ENCODE assay signal across 17 cellular contexts in the genomic region with DNA sequence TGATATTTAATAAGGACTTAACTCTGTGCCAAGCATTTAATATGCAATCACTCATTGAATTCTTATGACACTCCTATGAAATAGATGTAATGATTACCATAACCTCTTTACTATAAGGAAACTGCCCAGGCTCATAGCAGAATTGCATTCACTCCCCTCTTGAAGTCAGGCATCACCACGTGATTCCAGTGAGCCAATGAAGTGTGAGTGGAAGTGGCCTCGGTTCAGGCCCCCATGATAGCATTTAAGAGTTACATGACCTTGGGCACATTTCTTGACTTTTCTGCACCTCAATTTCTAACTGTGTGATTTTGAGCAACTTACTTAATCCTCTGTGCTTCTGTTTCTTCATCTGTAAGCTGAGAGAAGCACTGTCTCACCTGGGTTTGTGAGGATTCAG.
DNase-seq lines count a peak whose midpoint lies in the region; ATAC-seq, FAIRE-seq and TF ChIP-seq lines count a peak whose summit lies in the region.
"Had no signal": no experiment of that assay in that cellular context is flagged by ENCODE, and none has a peak within 500 bp of the region (broad histone marks: within the 10 kb centered on the region; RNA-seq: fewer than 3 reads in every experiment).

No MANE protein-coding gene starts in this region.

- H3K56ac ChIP-seq in IMR-90 (ENCODE audit: extremely low read depth, insufficient read depth, low read length): no peak overlapping the region

- no peak overlapping the region for H4K5ac ChIP-seq in IMR-90 (ENCODE audit: low read depth, low read length)

- H3K4me1 Mint-ChIP-seq in CD8-positive, alpha-beta T cell (ENCODE audit: low read depth): no peaks in the 10 kb centered on the region
- H3K4me1 Mint-ChIP-seq: CD14-positive monocyte; CD4-positive, CD25-positive, alpha-beta regulatory T cell had no signal

- TF ChIP-seq POLR2A in IMR-90 (IDR thresholded peaks at IDR 0.05; ENCODE audit: low read depth, low read length) (no peak), K562 (conservative IDR thresholded peaks at IDR 0.05) (no peak)

- H2AK9ac ChIP-seq in IMR-90 (replicated peaks; ENCODE audit: low read depth, low read length, poor library complexity): no peak overlapping the region

- no peaks in the 10 kb centered on the region for H3K9me3 Mint-ChIP-seq in CD8-positive, alpha-beta T cell

- no peak overlapping the region for H2BK120ac ChIP-seq in IMR-90 (ENCODE audit: low read depth, low read length)

- no peak overlapping the region for H3K18ac ChIP-seq in IMR-90 (ENCODE audit: low read depth, low read length)

- no peak overlapping the region for H3K14ac ChIP-seq in IMR-90 (replicated peaks; ENCODE audit: low read depth, low read length)

- H2BK15ac ChIP-seq in IMR-90 (ENCODE audit: low read depth, low read length): no peak overlapping the region

- DNase-seq in IMR-90 (no peak), K562 (ENCODE audit: extremely low read depth in 1 of 4, low spot score in 3 of 4) (no peak), left lung (no peak), Right ventricle myocardium superior (no peak)
- no peak for DNase-seq in CD8-positive, alpha-beta T cell
- DNase-seq: 8988T, GF-D8 had no signal

- H2BK5ac ChIP-seq in IMR-90 (ENCODE audit: low read depth, low read length, poor library complexity, severe bottlenecking): no peak overlapping the region

- H3K23ac ChIP-seq in IMR-90 (ENCODE audit: low read depth, low read length): no peak overlapping the region

- H3K4ac ChIP-seq in IMR-90 (ENCODE audit: low read depth, low read length): no peak overlapping the region

- H3K4me3 ChIP-seq in IMR-90 (ENCODE audit: insufficient read depth, low read depth, low read length) (no peak overlapping the region), Loucy (ENCODE audit: low read length, poor library complexity, severe bottlenecking) (no peak overlapping the region), K562 (no peak overlapping the region), left lung (no peak overlapping the region)
- H3K4me3 ChIP-seq in CD8-positive, alpha-beta T cell (ENCODE audit: low read depth, low read length): no peak overlapping the region
- H3K4me3 ChIP-seq: BLaER1 had no signal

- H4K20me1 ChIP-seq in IMR-90 (ENCODE audit: insufficient read depth, low read length) (no peaks in the 10 kb centered on the region), Loucy (ENCODE audit: insufficient read depth, low read length, poor library complexity, severe bottlenecking) (no peaks in the 10 kb centered on the region), K562 (replicated peaks; ENCODE audit: control insufficient read depth, insufficient read depth, low read length) (no peaks in the 10 kb centered on the region)
- H4K20me1 ChIP-seq: BLaER1 had no signal

- no peak for FAIRE-seq in K562 (lab: Jason Lieb, UNC)
- FAIRE-seq: A204.1 had no signal

- CTCF ChIA-PET in IMR-90 (lab: Yijun Ruan, JAX): interaction anchor here (1.3 kb wide), 1 partner anchor 105 kb away, joined by 4 read pairs; no protein-coding TSS in a partner anchor
- CTCF ChIA-PET in K562 (lab: Yijun Ruan, JAX; ENCODE audit: low intra/inter-chr PET ratio): no interaction called here
- CTCF ChIA-PET in CD8-positive, alpha-beta T cell (lab: Charles Lee): interaction anchor here (1.2 to 5.8 kb wide), 6 partner anchors 9 to 913 kb away, joined by 3 to 31 read pairs (median 4); no protein-coding TSS in a partner anchor

- no peaks in the 10 kb centered on the region for H3F3A ChIP-seq in Loucy (ENCODE audit: low read depth)

- peaks cover 3% of the 10 kb centered on the region for H3K27me3 Mint-ChIP-seq in CD8-positive, alpha-beta T cell (ENCODE audit: low read depth)
- H3K27me3 Mint-ChIP-seq: CD4-positive, alpha-beta memory T cell; CD4-positive, CD25-positive, alpha-beta regulatory T cell had no signal

- no peak overlapping the region for H2BK20ac ChIP-seq in IMR-90 (ENCODE audit: low read depth, low read length)

- no peaks in the 10 kb centered on the region for H3K9me2 ChIP-seq in Loucy (replicated peaks; ENCODE audit: low read depth, low read length)

- H2AK5ac ChIP-seq in IMR-90 (ENCODE audit: low read depth, low read length): no peak overlapping the region

- H4K8ac ChIP-seq in IMR-90 (ENCODE audit: low read depth in 2 of 2, low read length in 2 of 2): no peak overlapping the region

- no CpG with 5 or more reads among the region's 2 CpGs for WGBS in IMR-90 (ENCODE audit: extremely low coverage in 2 of 2, insufficient read length in 1 of 2), 2 experiments
- WGBS in K562 (ENCODE audit: insufficient coverage, low coverage, missing lambda C conversion rate): 5% methylated on average over 2 of the region's 2 CpGs

- no TSS peak for BruUV-seq in IMR-90 (replicated peaks; lab: Mats Ljungman, UMichigan)
- no TSS peak for BruUV-seq in K562 (replicated peaks; lab: Mats Ljungman, UMichigan)

- H3K27ac Mint-ChIP-seq in CD8-positive, alpha-beta T cell: no peak overlapping the region
- H3K27ac Mint-ChIP-seq: CD14-positive monocyte; CD4-positive, alpha-beta memory T cell; CD4-positive, CD25-positive, alpha-beta regulatory T cell had no signal

- H3K4me1 ChIP-seq in IMR-90 (ENCODE audit: control insufficient read depth, insufficient read depth, low read length) (no peaks in the 10 kb centered on the region), Loucy (ENCODE audit: insufficient read depth, low read length, poor library complexity, severe bottlenecking) (no peaks in the 10 kb centered on the region), K562 (replicated peaks in 1 of 2; ENCODE audit: control insufficient read depth in 2 of 2, insufficient read depth in 2 of 2, low read length in 2 of 2) (no peaks in the 10 kb centered on the region), left lung (no peaks in the 10 kb centered on the region)
- no peaks in the 10 kb centered on the region for H3K4me1 ChIP-seq in CD8-positive, alpha-beta T cell (ENCODE audit: insufficient read depth, low read length)
- H3K4me1 ChIP-seq: BE2C, BLaER1, Caco-2 had no signal

- TF ChIP-seq CTCF in IMR-90 (conservative IDR thresholded peaks at IDR 0.05; ENCODE audit: low read depth, low read length): no peak
- TF ChIP-seq CTCF in Loucy (conservative IDR thresholded peaks at IDR 0.05; ENCODE audit: low read length): no peak
- TF ChIP-seq CTCF in K562 (IDR thresholded peaks at IDR 0.05 in 2 of 3, conservative IDR thresholded peaks at IDR 0.05 in 1 of 3; ENCODE audit: insufficient read depth in 2 of 3, low read depth in 1 of 3, low read length in 3 of 3): no peak
- TF ChIP-seq CTCF in left lung (IDR thresholded peaks at IDR 0.05): no peak
- no peak for TF ChIP-seq CTCF in CD8-positive, alpha-beta T cell (IDR thresholded peaks at IDR 0.05)

- no peak overlapping the region for H3K4me3 Mint-ChIP-seq in CD8-positive, alpha-beta T cell
- H3K4me3 Mint-ChIP-seq: CD14-positive monocyte; CD4-positive, alpha-beta memory T cell; CD4-positive, CD25-positive, alpha-beta regulatory T cell had no signal

- no peak overlapping the region for H3K4me2 ChIP-seq in IMR-90 (ENCODE audit: low read depth, low read length)
- no peak overlapping the region for H3K4me2 ChIP-seq in Loucy (ENCODE audit: low read depth, low read length, poor library complexity, severe bottlenecking)
- no peak overlapping the region for H3K4me2 ChIP-seq in K562 (ENCODE audit: insufficient read depth, low read length)
- H3K4me2 ChIP-seq: BLaER1 had no signal

- no peak for ATAC-seq in IMR-90 (ENCODE audit: low read depth)
- ATAC-seq in K562: no peak
- ATAC-seq in GM21825 (IDR thresholded peaks at IDR 0.05; ENCODE audit: unreplicated experiment): no peak
- no peak for ATAC-seq in left lung
- ATAC-seq in Right ventricle myocardium superior (ENCODE audit: poor library complexity): no peak
- ATAC-seq in CD8-positive, alpha-beta T cell: no peak

- no peaks in the 10 kb centered on the region for H3K36me3 Mint-ChIP-seq in CD8-positive, alpha-beta T cell
- H3K36me3 Mint-ChIP-seq: CD14-positive monocyte; CD4-positive, alpha-beta memory T cell; CD4-positive, CD25-positive, alpha-beta regulatory T cell had no signal

- no peaks in the 10 kb centered on the region for H3K36me3 ChIP-seq in IMR-90 (ENCODE audit: control insufficient read depth, insufficient read depth, low read length)
- no peaks in the 10 kb centered on the region for H3K36me3 ChIP-seq in Loucy (ENCODE audit: insufficient read depth, low read length)
- H3K36me3 ChIP-seq in K562 (ENCODE audit: control insufficient read depth, insufficient read depth, low read length): no peaks in the 10 kb centered on the region
- no peaks in the 10 kb centered on the region for H3K36me3 ChIP-seq in left lung
- no peaks in the 10 kb centered on the region for H3K36me3 ChIP-seq in CD8-positive, alpha-beta T cell (ENCODE audit: insufficient read depth, low read length)
- H3K36me3 ChIP-seq: BE2C, BLaER1 had no signal

- no peaks in the 10 kb centered on the region for H3K9me1 ChIP-seq in IMR-90 (ENCODE audit: insufficient read depth, low read length)
- H3K9me1 ChIP-seq in K562 (ENCODE audit: control insufficient read depth, insufficient read depth, low read length): no peaks in the 10 kb centered on the region

- H3K9ac ChIP-seq in IMR-90 (ENCODE audit: low read depth, low read length) (no peak overlapping the region), Loucy (ENCODE audit: low read depth, low read length, poor library complexity, severe bottlenecking) (no peak overlapping the region), K562 (ENCODE audit: insufficient read depth in 1 of 2, low read depth in 2 of 2, low read length in 2 of 2) (no peak overlapping the region)
- H3K9ac ChIP-seq: BLaER1 had no signal

- no peaks in the 10 kb centered on the region for H3K79me1 ChIP-seq in IMR-90 (ENCODE audit: low read depth in 1 of 2, low read length in 2 of 2)

- H3K79me2 ChIP-seq in Loucy (ENCODE audit: insufficient read depth, low read length): no peaks in the 10 kb centered on the region
- no peaks in the 10 kb centered on the region for H3K79me2 ChIP-seq in K562 (ENCODE audit: control insufficient read depth, insufficient read depth, low read length)

- TF ChIP-seq EP300 in Ishikawa (IDR thresholded peaks at IDR 0.05; ENCODE audit: borderline replicate concordance) (no peak), K562 (IDR thresholded peaks at IDR 0.05; ENCODE audit: low read length) (no peak)

- H4K91ac ChIP-seq in IMR-90 (ENCODE audit: insufficient read depth, low read depth, low read length): no peak overlapping the region

- H3K9me3 ChIP-seq in IMR-90 (ENCODE audit: control insufficient read depth, insufficient read depth, low read length): no peaks in the 10 kb centered on the region
- no peaks in the 10 kb centered on the region for H3K9me3 ChIP-seq in Loucy (ENCODE audit: insufficient read depth, low read depth, low read length)
- no peaks in the 10 kb centered on the region for H3K9me3 ChIP-seq in K562 (replicated peaks; ENCODE audit: control insufficient read depth, insufficient read depth, low read depth, low read length)
- H3K9me3 ChIP-seq in left lung: no peaks in the 10 kb centered on the region
- no peaks in the 10 kb centered on the region for H3K9me3 ChIP-seq in CD8-positive, alpha-beta T cell (ENCODE audit: low read length)
- H3K9me3 ChIP-seq: BE2C, BLaER1, Caco-2 had no signal

- POLR2A ChIA-PET in IMR-90 (lab: Charles Lee; ENCODE audit: unreplicated experiment): no interaction called here
- POLR2A ChIA-PET in K562 (lab: Yijun Ruan, JAX): no interaction called here
- POLR2A ChIA-PET in CD8-positive, alpha-beta T cell (lab: Charles Lee): interaction anchor here (0.8 kb wide), 1 partner anchor 13 kb away, joined by 3 read pairs; no protein-coding TSS in a partner anchor

- no peaks in the 10 kb centered on the region; the same call in none of the 2 replicates for H3K27me3 ChIP-seq in IMR-90 (ENCODE audit: control insufficient read depth, insufficient read depth, low read length)
- H3K27me3 ChIP-seq in Loucy (ENCODE audit: insufficient read depth, low read length, poor library complexity, severe bottlenecking): no peaks in the 10 kb centered on the region
- no peaks in the 10 kb centered on the region for H3K27me3 ChIP-seq in K562 (ENCODE audit: control insufficient read depth in 2 of 2, insufficient read depth in 2 of 2, low read length in 2 of 2)
- no peaks in the 10 kb centered on the region for H3K27me3 ChIP-seq in left lung
- H3K27me3 ChIP-seq in CD8-positive, alpha-beta T cell (ENCODE audit: insufficient read depth, low read length): no peaks in the 10 kb centered on the region
- H3K27me3 ChIP-seq: BE2C, BLaER1 had no signal

- H2AFZ ChIP-seq in IMR-90 (replicated peaks; ENCODE audit: low read length, poor library complexity) (no peak overlapping the region), Loucy (ENCODE audit: low read length) (peak overlapping the region; percentile 80; the same call in 1 of the 2 replicates), K562 (ENCODE audit: low read depth, low read length) (no peak overlapping the region)

- H3K27ac ChIP-seq in IMR-90 (ENCODE audit: insufficient read depth, low read length): no peak overlapping the region
- no peak overlapping the region for H3K27ac ChIP-seq in K562 (ENCODE audit: extremely low read depth, low read depth, low read length)
- no peak overlapping the region for H3K27ac ChIP-seq in left lung
- H3K27ac ChIP-seq in CD8-positive, alpha-beta T cell (ENCODE audit: low read depth, low read length): no peak overlapping the region
- H3K27ac ChIP-seq: BLaER1 had no signal

- dilution Hi-C loops in IMR-90 (cut with HindIII; ENCODE audit: low sequenced_read_pairs, unreplicated experiment): no loop called here

- in situ Hi-C loops in IMR-90 (cut with MboI; ENCODE audit: low sequenced_read_pairs) (loop anchor here (10.0 kb wide), 1 partner anchor 842 kb away; no protein-coding TSS in a partner anchor), K562 (cut with MboI) (no loop called here)

- intact Hi-C loops in IMR-90 (cut with micrococcal nuclease) (loop anchor here (10.0 kb wide), 1 partner anchor 1192 kb away; the partner anchor contains the start of gene STAG1), K562 (cut with micrococcal nuclease) (loop anchor here (2.0 to 5.0 kb wide), 3 partner anchors 730 to 914 kb away; no protein-coding TSS in a partner anchor), left lung (cut with DNase I) (no loop called here), Right ventricle myocardium superior (cut with DNase I) (loop anchor here (5.0 kb wide), 1 partner anchor 840 kb away; no protein-coding TSS in a partner anchor)
- intact Hi-C loops in CD8-positive, alpha-beta T cell (cut with DNase I, micrococcal nuclease): loop anchor here (2.0 to 5.0 kb wide), 4 partner anchors 842 to 1875 kb away; no protein-coding TSS in a partner anchor

- TF ChIP-seq RAD21 in IMR-90 (IDR thresholded peaks at IDR 0.05; ENCODE audit: low read length): no peak
- TF ChIP-seq RAD21 in Ishikawa (IDR thresholded peaks at IDR 0.05; ENCODE audit: low read depth): no peak
- no peak for TF ChIP-seq RAD21 in K562 (CRISPR knock-in tag; conservative IDR thresholded peaks at IDR 0.05 in 1 of 2, IDR thresholded peaks at IDR 0.05 in 1 of 2)

Comparison
In these comparisons a context has a peak if more than half of its experiments do, and no peak if none do; other contexts are left out.
1. intact Hi-C loops: an anchor here in IMR-90 (10.0 kb wide), K562 (2.0 to 5.0 kb wide), Right ventricle myocardium superior (5.0 kb wide) and CD8-positive, alpha-beta T cell (2.0 to 5.0 kb wide); none called in left lung.